In genomic region chr1:169892819-169893644, GRCh38 we compare ENCODE assay signal across 8 cellular contexts. TPM values are rescaled to one million over a fixed set of nuclear protein-coding genes. Genes with fewer than 3 reads are reported as not detected.
DNase-seq lines count a peak whose midpoint lies in the region; ATAC-seq and TF ChIP-seq lines count a peak whose summit lies in the region.

No MANE protein-coding gene starts in this region.

- H3K9me3 ChIP-seq in BLaER1 treated with 17β-estradiol and CSF1 and Interleukin-3, amounts not matched to agents 10 nM and 100 nM (replicated peaks in 1 of 11), result no peaks in the 10 kb centered on the region
- no peaks in the 10 kb centered on the region for H3K9me3 ChIP-seq in ovary

- intact Hi-C loops in activated CD8-positive, alpha-beta T cell treated with anti-CD3 and anti-CD28 coated beads for 36 hours (cut with micrococcal nuclease), result loop anchor here (10.0 kb wide), 2 partner anchors 98 to 182 kb away; partner anchors contain the start of genes KIFAP3 and METTL18
- intact Hi-C loops in ovary (cut with DNase I), result no loop called here

- CTCF ChIA-PET in activated CD8-positive, alpha-beta T cell treated with anti-CD3 and anti-CD28 coated beads for 36 hours (lab: Charles Lee), result interaction anchor here (1.2 to 1.9 kb wide), 3 partner anchors 75 to 99 kb away, joined by 3 to 4 read pairs (median 4); partner anchors contain the start of gene METTL18

- TF ChIP-seq CTCF in activated CD8-positive, alpha-beta T cell treated with anti-CD3 and anti-CD28 coated beads for 36 hours (IDR thresholded peaks at IDR 0.05), result no peak
- TF ChIP-seq CTCF in ovary (IDR thresholded peaks at IDR 0.05), result no peak

- in situ Hi-C loops in KBM-7 (cut with MboI; ENCODE audit: low pct_unique_long_range_greater_than_20kb, low sequenced_read_pairs), result no loop called here

- no peaks in the 10 kb centered on the region for H3K9me3 Mint-ChIP-seq in activated CD8-positive, alpha-beta T cell treated with anti-CD3 and anti-CD28 coated beads for 36 hours

- no peaks in the 10 kb centered on the region for H3K27me3 Mint-ChIP-seq in activated CD8-positive, alpha-beta T cell treated with anti-CD3 and anti-CD28 coated beads for 36 hours

- H3K36me3 ChIP-seq in BLaER1 treated with 17β-estradiol and CSF1 and Interleukin-3, amounts not matched to agents 10 nM and 100 nM, result peaks cover 5 to 10% (median 7%) of the 10 kb centered on the region in 11 experiments; a peak in 20 of 22 replicates
- H3K36me3 ChIP-seq in ovary, result no peaks in the 10 kb centered on the region

- H3K4me1 ChIP-seq in BLaER1 treated with 17β-estradiol and CSF1 and Interleukin-3, amounts not matched to agents 10 nM and 100 nM, result peaks cover 23 to 47% (median 26%) of the 10 kb centered on the region in 10 experiments
- peaks cover 3% of the 10 kb centered on the region for H3K4me1 ChIP-seq in ovary (ENCODE audit: insufficient read depth)

- H3K27ac ChIP-seq in BLaER1 treated with 17β-estradiol and CSF1 and Interleukin-3, amounts not matched to agents 10 nM and 100 nM, result peak overlapping the region; percentile 93 to 100 (median 98)
- H3K27ac ChIP-seq in ovary, result peak overlapping the region; percentile 85 to 96

- peak overlapping the region; percentile 93 for H3K27ac Mint-ChIP-seq in activated CD8-positive, alpha-beta T cell treated with anti-CD3 and anti-CD28 coated beads for 36 hours

- POLR2A ChIA-PET in activated CD8-positive, alpha-beta T cell treated with anti-CD3 and anti-CD28 coated beads for 36 hours (lab: Charles Lee), result interaction anchor here (0.9 to 2.8 kb wide), 8 partner anchors 9 to 1848 kb away, joined by 3 to 17 read pairs (median 4); partner anchors contain the start of gene METTL18

- peaks cover 43% of the 10 kb centered on the region for H3K4me1 Mint-ChIP-seq in activated CD8-positive, alpha-beta T cell treated with anti-CD3 and anti-CD28 coated beads for 36 hours (ENCODE audit: low read depth)

- H3K27me3 ChIP-seq in BLaER1 treated with 17β-estradiol and CSF1 and Interleukin-3, amounts not matched to agents 10 nM and 100 nM, result no peaks in the 10 kb centered on the region
- no peaks in the 10 kb centered on the region for H3K27me3 ChIP-seq in ovary

- WGBS in ovary, 3 donors, result 0% methylated on average over 45 to 52 of the region's 52 CpGs

- peak; percentile 13 for ATAC-seq in GM19455 (IDR thresholded peaks at IDR 0.05; ENCODE audit: unreplicated experiment)
- ATAC-seq in activated CD8-positive, alpha-beta T cell treated with anti-CD3 and anti-CD28 coated beads for 36 hours, result no peak

- DNase-seq in KBM-7 (peak; percentile 44), glomerular visceral epithelial cell (ENCODE audit: extremely low spot score) (peak; percentile 31), ovary (peak in 4 of 5 donors; percentile 48 to 76 (median 59)), NOMO-1 treated with DMSO at 0.1 percent for 48 hours (lab: John Stamatoyannopoulos, UW; ENCODE audit: unreplicated experiment) (no peak)
- DNase-seq in activated CD8-positive, alpha-beta T cell treated with anti-CD3 and anti-CD28 coated beads for 36 hours, result peak; percentile 39
- DNase-seq in activated CD4-positive, CD25-positive, alpha-beta regulatory T cell treated with anti-CD3 and anti-CD28 coated beads, Interleukin-2, amount 50 U/mL, for 72 hours, result no peak

- peaks cover 0 to 19% (median 5%) of the 10 kb centered on the region in 11 experiments; a peak in 5 of 22 replicates for H4K20me1 ChIP-seq in BLaER1 treated with 17β-estradiol and CSF1 and Interleukin-3, amounts not matched to agents 10 nM and 100 nM

- no peak for TF ChIP-seq EP300 in ovary (IDR thresholded peaks at IDR 0.05)

- peak overlapping the region; percentile 82 to 99 (median 94) for H3K4me3 ChIP-seq in BLaER1 treated with 17β-estradiol and CSF1 and Interleukin-3, amounts not matched to agents 10 nM and 100 nM
- peak overlapping the region; percentile 88 for H3K4me3 ChIP-seq in ovary

- H3K36me3 Mint-ChIP-seq in activated CD8-positive, alpha-beta T cell treated with anti-CD3 and anti-CD28 coated beads for 36 hours (ENCODE audit: low read depth), result peaks cover 12% of the 10 kb centered on the region

- H3K4me3 Mint-ChIP-seq in activated CD8-positive, alpha-beta T cell treated with anti-CD3 and anti-CD28 coated beads for 36 hours, result peak overlapping the region; percentile 70

- peak overlapping the region; percentile 89 to 99 (median 97) for H3K9ac ChIP-seq in BLaER1 treated with 17β-estradiol and CSF1 and Interleukin-3, amounts not matched to agents 10 nM and 100 nM

- peak overlapping the region; percentile 86 to 97 (median 91) for H3K4me2 ChIP-seq in BLaER1 treated with 17β-estradiol and CSF1 and Interleukin-3, amounts not matched to agents 10 nM and 100 nM

- no peak for TF ChIP-seq POLR2A in ovary (IDR thresholded peaks at IDR 0.05)

RNA-seq across cellular contexts. Expression of gene SCYL3, which starts 0.7 kb away (rescaled TPM):
- 1 to 10 TPM; 7.7 to 8.4 TPM for total RNA-seq in activated CD8-positive, alpha-beta T cell treated with anti-CD3 and anti-CD28 coated beads for 36 hours
- total RNA-seq in ovary, result 10 to 100 TPM in 4 of 7 donors, 1 to 10 TPM in 3; 6.3 to 15.3 (median 10.9) TPM
- polyA plus RNA-seq in ovary, result 1 to 10 TPM; 6.9 to 7.3 TPM

Comparison
In these comparisons a context has a peak if more than half of its experiments do, and no peak if none do; other contexts are left out.
1. DNase-seq: peak in KBM-7 (single experiment), activated CD8-positive, alpha-beta T cell treated with anti-CD3 and anti-CD28 coated beads for 36 hours (single experiment), glomerular visceral epithelial cell (single experiment) and ovary (4 of 5); none in NOMO-1 treated with DMSO at 0.1 percent for 48 hours (single experiment) and activated CD4-positive, CD25-positive, alpha-beta regulatory T cell treated with anti-CD3 and anti-CD28 coated beads, Interleukin-2, amount 50 U/mL, for 72 hours (single experiment).